ENCODE assay signal across 18 cellular contexts in genomic region chr19:12982648-12983047, GRCh38. TPM values are rescaled to one million over a fixed set of nuclear protein-coding genes. Genes with fewer than 3 reads are reported as not detected.
DNase-seq lines count a peak whose midpoint lies in the region; ATAC-seq and TF ChIP-seq lines count a peak whose summit lies in the region.
"Had no signal": no experiment of that assay in that cellular context is flagged by ENCODE, and none has a peak within 500 bp of the region (broad histone marks: within the 10 kb centered on the region; RNA-seq: fewer than 3 reads in every experiment).

No MANE protein-coding gene starts in this region.

- peaks cover 6 to 18% of the 10 kb centered on the region in 2 donors for H3K4me1 Mint-ChIP-seq in natural killer cell treated with Interleukin-12 subunit alpha and Interleukin-12 subunit beta and Interleukin-15 and Interleukin-18, amount 100 ng/mL, for 72 hours (ENCODE audit: low read depth in 2 of 2)

- peaks cover 12 to 15% of the 10 kb centered on the region in 2 donors for H3K27me3 Mint-ChIP-seq in natural killer cell treated with Interleukin-12 subunit alpha and Interleukin-12 subunit beta and Interleukin-15 and Interleukin-18, amount 100 ng/mL, for 72 hours

- H3K79me1 ChIP-seq in neuronal stem cell (ENCODE audit: low read depth, low read length): no peaks in the 10 kb centered on the region

- no peak for ATAC-seq in natural killer cell treated with Interleukin-12 subunit alpha and Interleukin-12 subunit beta and Interleukin-15 and Interleukin-18, amount 100 ng/mL, for 72 hours
- ATAC-seq in psoas muscle: no peak

- H4K20me1 ChIP-seq in BLaER1 treated with 17β-estradiol and CSF1 and Interleukin-3, amounts not matched to agents 10 nM and 100 nM: peaks cover 0 to 16% (median 0%) of the 10 kb centered on the region in 11 experiments; a peak in 1 of 22 replicates

- no CpG with 5 or more reads among the region's 6 CpGs for WGBS in neuronal stem cell (ENCODE audit: extremely low coverage in 2 of 2, insufficient read length in 2 of 2, insufficient replicate concordance in 1 of 2), 2 donors
- WGBS in psoas muscle, 3 donors: 91 to 95% (median 94%) methylated on average over 6 of the region's 6 CpGs

- no peak overlapping the region for H3K4me3 Mint-ChIP-seq in natural killer cell treated with Interleukin-12 subunit alpha and Interleukin-12 subunit beta and Interleukin-15 and Interleukin-18, amount 100 ng/mL, for 72 hours
- H3K4me3 Mint-ChIP-seq: HFFc6 had no signal

- H3K9ac ChIP-seq in BLaER1 treated with 17β-estradiol and CSF1 and Interleukin-3, amounts not matched to agents 10 nM and 100 nM: peak overlapping the region in 5 of 11 experiments; percentile 62 to 71 (median 69); a peak in 7 of 22 replicates
- no peak overlapping the region for H3K9ac ChIP-seq in neuronal stem cell (ENCODE audit: low read depth, low read length, poor library complexity)

- H2AK5ac ChIP-seq in neuronal stem cell (ENCODE audit: low read depth, low read length): peak overlapping the region; percentile 88

- no peak overlapping the region for H3K27ac Mint-ChIP-seq in natural killer cell treated with Interleukin-12 subunit alpha and Interleukin-12 subunit beta and Interleukin-15 and Interleukin-18, amount 100 ng/mL, for 72 hours
- H3K27ac Mint-ChIP-seq: HFFc6 had no signal

- no peak overlapping the region for H2BK120ac ChIP-seq in neuronal stem cell (ENCODE audit: low read depth, low read length)

- no peak overlapping the region for H2BK15ac ChIP-seq in neuronal stem cell (ENCODE audit: low read length)

- H3K4ac ChIP-seq in neuronal stem cell (ENCODE audit: low read length): no peak overlapping the region

- CTCF ChIA-PET in HEK293 (lab: Yijun Ruan, JAX): interaction anchor here (0.6 to 13.3 kb wide), 7 partner anchors 17 to 110 kb away, joined by 3 to 274 read pairs (median 6); no protein-coding TSS in a partner anchor

- intact Hi-C loops in psoas muscle (cut with DNase I): no loop called here

- H3K18ac ChIP-seq in neuronal stem cell (ENCODE audit: low read length): no peak overlapping the region

- H3K4me2 ChIP-seq in BLaER1 treated with 17β-estradiol and CSF1 and Interleukin-3, amounts not matched to agents 10 nM and 100 nM: peak overlapping the region; percentile 65 to 95 (median 84)
- H3K4me2 ChIP-seq in neuronal stem cell (ENCODE audit: insufficient read depth, low read length, poor library complexity, severe bottlenecking): no peak overlapping the region

- H3K4me3 ChIP-seq in BLaER1 treated with 17β-estradiol and CSF1 and Interleukin-3, amounts not matched to agents 10 nM and 100 nM: peak overlapping the region in 2 of 10 experiments; percentile 45 to 67; a peak in 2 of 20 replicates
- no peak overlapping the region for H3K4me3 ChIP-seq in HEK293 (ENCODE audit: low read depth, low read length)
- H3K4me3 ChIP-seq in neuronal stem cell (ENCODE audit: low read length in 2 of 2): no peak overlapping the region
- H3K4me3 ChIP-seq in psoas muscle: no peak overlapping the region

- H4K91ac ChIP-seq in neuronal stem cell (ENCODE audit: low read depth, low read length, poor library complexity): no peak overlapping the region

- DNase-seq in neuronal stem cell (ENCODE audit: low spot score) (no peak), NCI-H2029 (lab: John Stamatoyannopoulos, UW) (no peak), psoas muscle (no peak)
- no peak for DNase-seq in natural killer cell treated with Interleukin-12 subunit alpha and Interleukin-12 subunit beta and Interleukin-15 and Interleukin-18, amount 100 ng/mL, for 72 hours (ENCODE audit: low spot score)
- DNase-seq: EL, GF-D8, H7, HFFc6, NCI-H1092, NCI-H1436 treated with DMSO at 0.1 percent for 48 hours, NCI-H2029 treated with DMSO at 0.1 percent for 48 hours, NCI-H2171, NCI-H345, NCI-H774 had no signal

- H3K27ac ChIP-seq in BLaER1 treated with 17β-estradiol and CSF1 and Interleukin-3, amounts not matched to agents 10 nM and 100 nM: no peak overlapping the region
- no peak overlapping the region for H3K27ac ChIP-seq in HEK293 (ENCODE audit: extremely low read depth, low read depth, low read length)
- peak overlapping the region; percentile 93 for H3K27ac ChIP-seq in cingulate gyrus (ENCODE audit: low read depth, low read length)
- no peak overlapping the region for H3K27ac ChIP-seq in neuronal stem cell (replicated peaks; ENCODE audit: low read length)
- H3K27ac ChIP-seq in psoas muscle: no peak overlapping the region
- H3K27ac ChIP-seq: SJSA1 had no signal

- H3K27me3 ChIP-seq in BLaER1 treated with 17β-estradiol and CSF1 and Interleukin-3, amounts not matched to agents 10 nM and 100 nM: 0 out of 22 replicates have a peak, but pooled peaks cover 0 to 4% (median 0%) of the 10 kb centered on the region in 11 experiments
- peaks cover 0 to 58% (median 41%) of the 10 kb centered on the region in 3 experiments for H3K27me3 ChIP-seq in neuronal stem cell (ENCODE audit: control insufficient read depth in 3 of 3, insufficient read depth in 3 of 3, low read depth in 1 of 3, low read length in 3 of 3)
- H3K27me3 ChIP-seq in psoas muscle (ENCODE audit: insufficient read depth in 3 of 3, low read length in 2 of 3): no peaks in the 10 kb centered on the region
- H3K27me3 ChIP-seq: SJSA1 had no signal

- no peaks in the 10 kb centered on the region for H3K36me3 Mint-ChIP-seq in natural killer cell treated with Interleukin-12 subunit alpha and Interleukin-12 subunit beta and Interleukin-15 and Interleukin-18, amount 100 ng/mL, for 72 hours

- H2BK12ac ChIP-seq in neuronal stem cell (ENCODE audit: low read length): no peak overlapping the region

- H4K8ac ChIP-seq in neuronal stem cell (ENCODE audit: low read depth, low read length): no peak overlapping the region

- H3K9me3 Mint-ChIP-seq in natural killer cell treated with Interleukin-12 subunit alpha and Interleukin-12 subunit beta and Interleukin-15 and Interleukin-18, amount 100 ng/mL, for 72 hours: no peaks in the 10 kb centered on the region
- H3K9me3 Mint-ChIP-seq: HFFc6 had no signal

- no peaks in the 10 kb centered on the region for H3K9me3 ChIP-seq in BLaER1 treated with 17β-estradiol and CSF1 and Interleukin-3, amounts not matched to agents 10 nM and 100 nM (replicated peaks in 1 of 11)
- H3K9me3 ChIP-seq in HEK293 (ENCODE audit: control insufficient read depth, insufficient read depth, low read depth, low read length): no peaks in the 10 kb centered on the region
- H3K9me3 ChIP-seq in neuronal stem cell (replicated peaks in 1 of 2; ENCODE audit: control insufficient read depth in 2 of 2, insufficient read depth in 1 of 2, low read depth in 1 of 2, low read length in 2 of 2): peaks cover 0 to 7% of the 10 kb centered on the region in 2 donors
- no peaks in the 10 kb centered on the region for H3K9me3 ChIP-seq in psoas muscle
- H3K9me3 ChIP-seq: SJSA1 had no signal

- no peaks in the 10 kb centered on the region for H3K36me3 ChIP-seq in BLaER1 treated with 17β-estradiol and CSF1 and Interleukin-3, amounts not matched to agents 10 nM and 100 nM
- H3K36me3 ChIP-seq in HEK293 (ENCODE audit: control insufficient read depth in 2 of 2, insufficient read depth in 1 of 2, low read length in 2 of 2) (no peaks in the 10 kb centered on the region), neuronal stem cell (replicated peaks in 1 of 2; ENCODE audit: control insufficient read depth in 2 of 2, insufficient read depth in 2 of 2, low read length in 2 of 2) (no peaks in the 10 kb centered on the region), psoas muscle (ENCODE audit: insufficient read depth in 1 of 2, low read depth in 1 of 2) (no peaks in the 10 kb centered on the region)
- H3K36me3 ChIP-seq: SJSA1 had no signal

- no peak for TF ChIP-seq CTCF in HEK293 (tag by site-specific recombination; IDR thresholded peaks at IDR 0.05)
- TF ChIP-seq CTCF in psoas muscle (IDR thresholded peaks at IDR 0.05): no peak

- H3K4me1 ChIP-seq in BLaER1 treated with 17β-estradiol and CSF1 and Interleukin-3, amounts not matched to agents 10 nM and 100 nM: peaks cover 26 to 61% (median 56%) of the 10 kb centered on the region in 10 experiments
- no peaks in the 10 kb centered on the region for H3K4me1 ChIP-seq in HEK293 (ENCODE audit: control insufficient read depth, insufficient read depth, low read length)
- H3K4me1 ChIP-seq in neuronal stem cell (ENCODE audit: control insufficient read depth in 2 of 2, insufficient read depth in 1 of 2, low read depth in 1 of 2, low read length in 2 of 2): peaks cover 3 to 15% of the 10 kb centered on the region in 2 donors
- peaks cover 16% of the 10 kb centered on the region for H3K4me1 ChIP-seq in psoas muscle

- no peak overlapping the region for H3K14ac ChIP-seq in neuronal stem cell (ENCODE audit: low read length)

- no peak overlapping the region for H2BK5ac ChIP-seq in neuronal stem cell (ENCODE audit: low read length)

- no peak overlapping the region for H2AFZ ChIP-seq in neuronal stem cell (ENCODE audit: low read length)

- H3K23ac ChIP-seq in neuronal stem cell (ENCODE audit: low read depth, low read length, poor library complexity): no peak overlapping the region

- POLR2A ChIA-PET in HEK293 (lab: Yijun Ruan, JAX): interaction anchor here (0.7 kb wide), 1 partner anchor 181 kb away, joined by 3 read pairs; no protein-coding TSS in a partner anchor

RNA-seq across cellular contexts. Expression of gene NFIX, which starts 12.6 kb away (rescaled TPM):
- 0.07 TPM for polyA plus RNA-seq in neuronal stem cell (2013, experiment 1 of 2)
- 0.07 TPM for polyA plus RNA-seq in neuronal stem cell (2013, experiment 2 of 2)
- under 1 TPM; 0.31 to 0.89 TPM for total RNA-seq in natural killer cell treated with Interleukin-12 subunit alpha and Interleukin-12 subunit beta and Interleukin-15 and Interleukin-18, amount 100 ng/mL, for 72 hours
- 100 to 1,000 TPM; 220 to 347 (median 268) TPM for total RNA-seq in psoas muscle
- 100 to 1,000 TPM in 1 of 3 donors, 10 to 100 TPM in 2; 22.2 to 158 (median 43.8) TPM for polyA plus RNA-seq in psoas muscle

RNA-seq across cellular contexts. Expression of gene DAND5, which starts 13.3 kb away (rescaled TPM):
- 0.03 TPM for polyA plus RNA-seq in neuronal stem cell (2013, experiment 1 of 2)
- polyA plus RNA-seq in neuronal stem cell (2013, experiment 2 of 2): 0.03 TPM
- not detected for total RNA-seq in natural killer cell treated with Interleukin-12 subunit alpha and Interleukin-12 subunit beta and Interleukin-15 and Interleukin-18, amount 100 ng/mL, for 72 hours
- under 1 TPM in 1 of 4 donors, not detected in 3; 0.26 TPM for total RNA-seq in psoas muscle
- polyA plus RNA-seq in psoas muscle: not detected
- total RNA-seq: H7, HFFc6, SJSA1 had no signal

RNA-seq across cellular contexts. Expression of gene GADD45GIP1, which starts 25.6 kb away (rescaled TPM):
- 34.0 TPM for polyA plus RNA-seq in neuronal stem cell (2013, experiment 1 of 2)
- 31.8 TPM for polyA plus RNA-seq in neuronal stem cell (2013, experiment 2 of 2)
- total RNA-seq in natural killer cell treated with Interleukin-12 subunit alpha and Interleukin-12 subunit beta and Interleukin-15 and Interleukin-18, amount 100 ng/mL, for 72 hours: 10 to 100 TPM; 15.9 to 32.3 TPM
- total RNA-seq in psoas muscle: 10 to 100 TPM; 22.4 to 35.6 (median 29.3) TPM
- 100 to 1,000 TPM in 1 of 3 donors, 10 to 100 TPM in 2; 50.6 to 119 (median 62.5) TPM for polyA plus RNA-seq in psoas muscle

RNA-seq across cellular contexts. Expression of gene RAD23A, which starts 37.0 kb away (rescaled TPM):
- 115 TPM for polyA plus RNA-seq in neuronal stem cell (2013, experiment 1 of 2)
- polyA plus RNA-seq in neuronal stem cell (2013, experiment 2 of 2): 115 TPM
- 100 to 1,000 TPM; 112 to 148 TPM for total RNA-seq in natural killer cell treated with Interleukin-12 subunit alpha and Interleukin-12 subunit beta and Interleukin-15 and Interleukin-18, amount 100 ng/mL, for 72 hours
- 100 to 1,000 TPM; 424 to 704 (median 500) TPM for total RNA-seq in psoas muscle
- 100 to 1,000 TPM; 403 to 801 (median 728) TPM for polyA plus RNA-seq in psoas muscle

RNA-seq across cellular contexts. Expression of gene CALR, which starts 44.2 kb away (rescaled TPM):
- polyA plus RNA-seq in neuronal stem cell (2013, experiment 1 of 2): 336 TPM
- 330 TPM for polyA plus RNA-seq in neuronal stem cell (2013, experiment 2 of 2)
- 1,000 to 10,000 TPM; 1,328 to 1,513 TPM for total RNA-seq in natural killer cell treated with Interleukin-12 subunit alpha and Interleukin-12 subunit beta and Interleukin-15 and Interleukin-18, amount 100 ng/mL, for 72 hours
- total RNA-seq in psoas muscle: 100 to 1,000 TPM; 124 to 219 (median 175) TPM
- polyA plus RNA-seq in psoas muscle: 100 to 1,000 TPM; 134 to 273 (median 146) TPM

Comparison
In these comparisons a context has a peak if more than half of its experiments do, and no peak if none do; other contexts are left out.
1. RNA of gene NFIX, which starts 12.6 kb away (total RNA-seq): 220 to 347 TPM in psoas muscle; 0.31 to 0.89 TPM in natural killer cell treated with Interleukin-12 subunit alpha and Interleukin-12 subunit beta and Interleukin-15 and Interleukin-18, amount 100 ng/mL, for 72 hours; every median in the first group is over 100 times any median in the second.